8 cellular contexts compared by ENCODE assay signal in the genomic region with DNA sequence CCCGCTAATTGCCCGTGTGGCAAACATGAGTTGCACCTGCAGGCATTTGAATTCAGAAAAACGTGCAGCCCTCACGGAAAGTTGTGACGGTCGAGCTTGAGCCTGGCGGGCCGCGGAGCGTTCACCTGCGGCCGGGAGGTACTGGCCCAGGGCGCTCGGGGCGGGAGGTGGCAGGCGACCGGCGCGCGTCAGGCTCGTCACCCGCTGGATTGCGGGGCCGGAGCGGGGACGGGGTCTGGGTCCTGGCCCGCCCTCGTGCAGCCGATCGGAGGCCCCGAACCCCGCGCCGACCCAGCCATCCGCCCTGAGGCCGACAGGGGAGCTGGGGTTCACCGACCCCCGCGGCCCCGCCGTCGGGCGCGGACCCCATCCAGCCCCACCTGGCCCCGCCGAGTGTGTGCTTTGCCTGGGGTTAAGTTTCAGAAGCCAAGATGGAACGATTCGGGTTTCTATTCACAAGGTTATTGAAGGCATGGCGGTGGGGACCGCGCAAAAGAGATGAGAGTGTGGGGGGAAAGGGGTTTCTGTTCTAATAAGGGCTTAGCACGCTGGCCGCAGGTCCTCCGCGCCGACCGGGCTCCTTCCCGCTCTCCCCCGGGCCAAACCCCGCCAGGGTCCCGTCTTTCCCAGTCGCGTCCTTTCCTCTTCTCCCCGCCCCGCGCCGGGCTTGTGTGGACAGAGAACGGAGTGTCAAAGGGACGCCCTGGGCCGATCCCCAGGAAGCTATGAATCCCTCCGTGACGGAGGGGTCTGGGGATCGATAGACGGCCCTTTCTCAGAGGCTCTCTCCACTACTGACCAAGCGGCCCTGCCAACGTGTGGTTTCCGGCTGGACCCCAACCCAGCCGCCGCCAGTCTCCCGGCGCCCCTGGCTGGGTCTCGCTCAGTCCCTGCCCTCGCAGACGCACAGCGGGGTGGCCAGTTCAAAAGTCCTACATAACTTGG. TPM values are rescaled to one million over a fixed set of nuclear protein-coding genes. Genes with fewer than 3 reads are reported as not detected.
A peak's percentile ranks its signal among the peaks of the same experiment; 100 is the strongest.
DNase-seq lines count a peak whose midpoint lies in the region; ATAC-seq and TF ChIP-seq lines count a peak whose summit lies in the region.

No MANE protein-coding gene starts in this region.

- no peaks in the 10 kb centered on the region for H3K36me3 ChIP-seq in PC-3 (ENCODE audit: low read depth, low read length)

- H3K4me3 ChIP-seq in PC-3 (ENCODE audit: low read length) = peak overlapping the region; percentile 71
- H3K4me3 ChIP-seq in iPS-18c (ENCODE audit: insufficient read depth, low read depth, low read length) = peak overlapping the region; percentile 90
- H3K4me3 ChIP-seq in skeletal muscle cell (ENCODE audit: low read depth, low read length) = peak overlapping the region; percentile 72

- POLR2A ChIA-PET in PC-3 (lab: Charles Lee; ENCODE audit: unreplicated experiment) = no interaction called here

- no peak for TF ChIP-seq CTCF in PC-3 (conservative IDR thresholded peaks at IDR 0.05; ENCODE audit: low read depth, low read length)

- H2AFZ ChIP-seq in PC-3 (ENCODE audit: low read length) = peak overlapping the region; percentile 78; the same call in 1 of the 2 replicates

- DNase-seq in SIG-M5 treated with dmso at 0.1 percent for 504 hours (lab: John Stamatoyannopoulos, UW; ENCODE audit: unreplicated experiment) (peak; percentile 2), SIG-M5 (lab: John Stamatoyannopoulos, UW) (no peak), PC-3 (no peak), astrocyte of the hippocampus (ENCODE audit: low read depth, low spot score) (peak; percentile 46), skeletal muscle cell (ENCODE audit: low read depth) (no peak), amniotic stem cell (lab: John Stamatoyannopoulos, UW) (no peak)

- intact Hi-C loops in PC-3 (cut with micrococcal nuclease) = no loop called here

- peaks cover 90% of the 10 kb centered on the region for H3K27me3 ChIP-seq in PC-3 (ENCODE audit: low read length)

- no TSS peak for BruUV-seq in PC-3 (replicated peaks; lab: Mats Ljungman, UMichigan)

- no peaks in the 10 kb centered on the region for H3K79me2 ChIP-seq in PC-3 (ENCODE audit: low read length)

- ATAC-seq in PC-3 (peak; percentile 21), HG03571 (IDR thresholded peaks at IDR 0.05; ENCODE audit: unreplicated experiment) (no peak)

- no peaks in the 10 kb centered on the region for H3K9me2 ChIP-seq in PC-3 (replicated peaks; ENCODE audit: low read length)

- no peaks in the 10 kb centered on the region for H3K9me3 ChIP-seq in PC-3 (ENCODE audit: low read length)
- H3K9me3 ChIP-seq in iPS-18c (ENCODE audit: control insufficient read depth, insufficient read depth, low read length) = no peaks in the 10 kb centered on the region

- H3K4me2 ChIP-seq in PC-3 (ENCODE audit: low read length) = peak overlapping the region; percentile 94

- H3K9ac ChIP-seq in PC-3 (ENCODE audit: low read length) = no peak overlapping the region

- CTCF ChIA-PET in PC-3 (lab: Charles Lee) = no interaction called here

- no peaks in the 10 kb centered on the region for H4K20me1 ChIP-seq in PC-3 (ENCODE audit: low read length)

- H3K4me1 ChIP-seq in PC-3 (ENCODE audit: insufficient read depth, low read length) = peaks cover 26% of the 10 kb centered on the region

- H3F3A ChIP-seq in PC-3 (ENCODE audit: low read length, unreplicated experiment) = no peaks in the 10 kb centered on the region

- H3K27ac ChIP-seq in PC-3 (ENCODE audit: low read length) = no peak overlapping the region

RNA-seq across cellular contexts. Expression of a gene that starts 1.6 kb away (rescaled TPM):
- total RNA-seq in PC-3 (2014; rRNA removed) = not detected in 2 replicates

RNA-seq across cellular contexts. Expression of a gene that starts 42.9 kb away (rescaled TPM):
- total RNA-seq in PC-3 (2014; rRNA removed) = 12.1 and 13.4 TPM in 2 replicates

Comparison
In these comparisons a context has a peak if more than half of its experiments do, and no peak if none do; other contexts are left out.
1. DNase-seq: peak in SIG-M5 treated with dmso at 0.1 percent for 504 hours (single experiment) and astrocyte of the hippocampus (single experiment); none in SIG-M5 (single experiment), PC-3 (single experiment), skeletal muscle cell (single experiment) and amniotic stem cell (single experiment).
2. Peak in every context shown above with its lines, with median percentiles within 50 percentile points of each other: H3K4me3 ChIP-seq.